In genomic region chr4:26130173-26130572, GRCh38 we compare ENCODE assay signal across 1 cellular context.
TF ChIP-seq lines count a peak whose summit lies in the region.

No MANE protein-coding gene starts in this region.

TF ChIP-seq in SK-N-SH, 30 proteins besides CTCF, POLR2A, EP300 and RAD21 (continued from another document):
- TF ChIP-seq USF2 (IDR thresholded peaks at IDR 0.05; ENCODE audit: borderline replicate concordance, low read depth, low read length): no peak
- no peak for TF ChIP-seq POLR2AphosphoS5 (IDR thresholded peaks at IDR 0.05; ENCODE audit: low read depth, low read length)
- no peak for TF ChIP-seq MXI1 (IDR thresholded peaks at IDR 0.05; ENCODE audit: low read depth, low read length)
- TF ChIP-seq JUND (IDR thresholded peaks at IDR 0.05): no peak
- no peak for TF ChIP-seq NFIC (IDR thresholded peaks at IDR 0.05; ENCODE audit: borderline replicate concordance)
